Comparison of ENCODE assay signal across 8 cellular contexts in genomic region chr1:65174585-65174984, GRCh38. TPM values are rescaled to one million over a fixed set of nuclear protein-coding genes. Genes with fewer than 3 reads are reported as not detected.
DNase-seq lines count a peak whose midpoint lies in the region; ATAC-seq, FAIRE-seq and TF ChIP-seq lines count a peak whose summit lies in the region.

No MANE protein-coding gene starts in this region.

- no peaks in the 10 kb centered on the region for H3K4me1 Mint-ChIP-seq in activated T-cell treated with anti-CD3 and anti-CD28 coated beads, Interleukin-2, amount 50 U/mL, for 72 hours (ENCODE audit: low read depth)

- no peak for DNase-seq in A549 (ENCODE audit: low read depth in 1 of 2, low spot score in 1 of 2)
- DNase-seq in GM19239 (ENCODE audit: insufficient read length, low spot score), result peak; percentile 36
- DNase-seq in SK-N-SH, result no peak
- peak; percentile 61 for DNase-seq in left ventricle myocardium superior
- DNase-seq in ureter (ENCODE audit: low spot score), result peak; percentile 64
- DNase-seq in colonic mucosa, result no peak
- no peak for DNase-seq in activated T-cell treated with anti-CD3 and anti-CD28 coated beads, Interleukin-2, amount 50 U/mL, for 72 hours

- POLR2A ChIA-PET in A549 (lab: Yijun Ruan, JAX), result no interaction called here
- POLR2A ChIA-PET in SK-N-SH (lab: Yijun Ruan, JAX), result no interaction called here

- no peaks in the 10 kb centered on the region for H3K9me2 ChIP-seq in SK-N-SH

- FAIRE-seq in A549 (lab: Jason Lieb, UNC), result no peak
- peak; percentile 80 for FAIRE-seq in GM19239 (lab: Jason Lieb, UNC)

- no peaks in the 10 kb centered on the region for H3K9me3 ChIP-seq in A549
- H3K9me3 ChIP-seq in SK-N-SH, result no peaks in the 10 kb centered on the region
- no peaks in the 10 kb centered on the region for H3K9me3 ChIP-seq in colonic mucosa

- WGBS in A549 (ENCODE audit: missing lambda C conversion rate), result 65% methylated on average over 3 of the region's 3 CpGs
- WGBS in SK-N-SH (ENCODE audit: low lambda C conversion rate), result 35% methylated on average over 3 of the region's 3 CpGs

- no peaks in the 10 kb centered on the region for H3K36me3 Mint-ChIP-seq in activated T-cell treated with anti-CD3 and anti-CD28 coated beads, Interleukin-2, amount 50 U/mL, for 72 hours (ENCODE audit: insufficient read depth in 2 of 2)

- H3K4me3 ChIP-seq in A549 (no peak overlapping the region), SK-N-SH (ENCODE audit: low read depth in 2 of 2, low read length in 1 of 2) (no peak overlapping the region), colonic mucosa (no peak overlapping the region)

- H3K36me3 ChIP-seq in SK-N-SH (replicated peaks in 1 of 2; ENCODE audit: control insufficient read depth in 1 of 2, insufficient read depth in 2 of 2, low read length in 1 of 2) (no peaks in the 10 kb centered on the region), colonic mucosa (no peaks in the 10 kb centered on the region)

- no peaks in the 10 kb centered on the region for H3K9me3 Mint-ChIP-seq in activated T-cell treated with anti-CD3 and anti-CD28 coated beads, Interleukin-2, amount 50 U/mL, for 72 hours

- peaks cover 16% of the 10 kb centered on the region for H3K4me1 ChIP-seq in A549
- H3K4me1 ChIP-seq in SK-N-SH (ENCODE audit: control insufficient read depth in 1 of 2, insufficient read depth in 2 of 2, low read depth in 1 of 2, low read length in 1 of 2), result peaks cover 6 to 18% of the 10 kb centered on the region in 2 experiments; a peak in 2 of 4 replicates
- no peaks in the 10 kb centered on the region for H3K4me1 ChIP-seq in colonic mucosa

- H3K4me3 Mint-ChIP-seq in activated T-cell treated with anti-CD3 and anti-CD28 coated beads, Interleukin-2, amount 50 U/mL, for 72 hours, result no peak overlapping the region

- H3K27ac Mint-ChIP-seq in activated T-cell treated with anti-CD3 and anti-CD28 coated beads, Interleukin-2, amount 50 U/mL, for 72 hours, result no peak overlapping the region

- peaks cover 18% of the 10 kb centered on the region for H3F3A ChIP-seq in SK-N-SH (replicated peaks; ENCODE audit: insufficient read depth)

- H2AFZ ChIP-seq in SK-N-SH (ENCODE audit: low read depth), result no peak overlapping the region

- H3K9ac ChIP-seq in SK-N-SH, result no peak overlapping the region
- H3K9ac ChIP-seq in colonic mucosa (ENCODE audit: low read depth in 2 of 2, low read length in 2 of 2), result no peak overlapping the region

- TF ChIP-seq EP300 in A549 (IDR thresholded peaks at IDR 0.05) (no peak), SK-N-SH (IDR thresholded peaks at IDR 0.05; ENCODE audit: borderline replicate concordance in 1 of 2, low read depth in 1 of 2, low read length in 1 of 2) (no peak)

- H3K27ac ChIP-seq in A549 (no peak overlapping the region), SK-N-SH (ENCODE audit: low read depth in 2 of 2, low read length in 1 of 2) (peak overlapping the region in 1 of 2 experiments; percentile 24; a peak in 1 of 4 replicates), colonic mucosa (no peak overlapping the region)

- H3K27me3 ChIP-seq in SK-N-SH (ENCODE audit: insufficient read depth) (no peaks in the 10 kb centered on the region), colonic mucosa (no peaks in the 10 kb centered on the region)

- TF ChIP-seq CTCF in A549 (IDR thresholded peaks at IDR 0.05) (no peak), SK-N-SH (IDR thresholded peaks at IDR 0.05) (no peak), colonic mucosa (IDR thresholded peaks at IDR 0.05) (no peak)

- H3K4me2 ChIP-seq in A549 (peak overlapping the region; percentile 12; the same call in 2 of the 3 replicates), SK-N-SH (no peak overlapping the region)

- no peaks in the 10 kb centered on the region for H3K79me2 ChIP-seq in SK-N-SH (ENCODE audit: insufficient read depth)

- H4K20me1 ChIP-seq in SK-N-SH (ENCODE audit: insufficient read depth), result no peaks in the 10 kb centered on the region

- TF ChIP-seq RAD21 in A549 (conservative IDR thresholded peaks at IDR 0.05 in 1 of 2, IDR thresholded peaks at IDR 0.05 in 1 of 2) (no peak), SK-N-SH (IDR thresholded peaks at IDR 0.05; ENCODE audit: low read length) (no peak)

- no peak for TF ChIP-seq POLR2A in A549 (IDR thresholded peaks at IDR 0.05; ENCODE audit: low read length)

- CTCF ChIA-PET in A549 (lab: Yijun Ruan, JAX) (no interaction called here), SK-N-SH (lab: Yijun Ruan, JAX) (interaction anchor here (1.3 kb wide), 1 partner anchor 35 kb away, joined by 4 read pairs; no protein-coding TSS in a partner anchor)

- intact Hi-C loops in left ventricle myocardium superior (cut with micrococcal nuclease), result no loop called here
- intact Hi-C loops in colonic mucosa (cut with DNase I), result no loop called here

- ATAC-seq in A549 (no peak), HG03159 (IDR thresholded peaks at IDR 0.05; ENCODE audit: unreplicated experiment) (peak; percentile 90), left ventricle myocardium superior (peak; percentile 58)
- ATAC-seq in activated T-cell treated with anti-CD3 and anti-CD28 coated beads, Interleukin-2, amount 50 U/mL, for 72 hours (replicated peaks in 1 of 2), result no peak

- peaks cover 12% of the 10 kb centered on the region for H3K27me3 Mint-ChIP-seq in activated T-cell treated with anti-CD3 and anti-CD28 coated beads, Interleukin-2, amount 50 U/mL, for 72 hours (ENCODE audit: low read depth)

TF ChIP-seq in A549, 52 proteins besides CTCF, POLR2A, EP300 and RAD21:
- TF ChIP-seq TFCP2L1 (CRISPR knock-in tag; IDR thresholded peaks at IDR 0.05), result no peak
- no peak for TF ChIP-seq SMC3 (IDR thresholded peaks at IDR 0.05)
- TF ChIP-seq GATA3 (IDR thresholded peaks at IDR 0.05; ENCODE audit: borderline replicate concordance), result no peak
- TF ChIP-seq USF2 (IDR thresholded peaks at IDR 0.05), result no peak
- TF ChIP-seq RARB (CRISPR knock-in tag; IDR thresholded peaks at IDR 0.05), result no peak
TF ChIP-seq in A549: peak in this region for 0.

TF ChIP-seq in SK-N-SH, 30 proteins besides CTCF, POLR2A, EP300 and RAD21:
- TF ChIP-seq FOXM1 (IDR thresholded peaks at IDR 0.05; ENCODE audit: low read depth) (no peak), TEAD4 (IDR thresholded peaks at IDR 0.05; ENCODE audit: borderline replicate concordance, insufficient read depth) (0 out of 2 replicates have a peak, but pooled peaks have one; percentile 40), NFIC (IDR thresholded peaks at IDR 0.05; ENCODE audit: borderline replicate concordance) (peak; percentile 81), RXRA (IDR thresholded peaks at IDR 0.05; ENCODE audit: borderline replicate concordance, low read depth) (0 out of 2 replicates have a peak, but pooled peaks have one; percentile 46), IRF3 (IDR thresholded peaks at IDR 0.05; ENCODE audit: low read depth, low read length) (no peak), TCF12 (IDR thresholded peaks at IDR 0.05) (peak; percentile 50; the same call in 1 of the 2 replicates)

RNA-seq across cellular contexts. Expression of gene AK4, which starts 26.6 kb away (rescaled TPM):
- polyA plus RNA-seq in A549 (2011; rRNA removed) (25.9 and 32.6 TPM in 2 replicates), A549 (2017; fragmentation: RNase III; extraction: RNeasy Plus Mini Kit Qiagen cat#74134 plus additional on column Dnase treatment) (10.6 to 11.3 TPM (median 10.9 TPM) in 3 replicates), SK-N-SH (2012; rRNA removed) (6.4 and 8.8 TPM in 2 replicates)
- polyA plus RNA-seq in A549 (2012; cell fraction: cytosol; rRNA removed), result 5.4 and 9.0 TPM in 2 replicates
- 3.7 and 4.2 TPM in 2 replicates for polyA plus RNA-seq in A549 (2012; cell fraction: nucleus; rRNA removed)
- polyA minus RNA-seq in A549 (2011; rRNA and poly(A)+ RNA removed), result 15.5 and 17.1 TPM in 2 replicates
- polyA plus RNA-seq in SK-N-SH (2012; cell fraction: cytosol; rRNA removed), result 9.0 and 11.1 TPM in 2 replicates
- polyA plus RNA-seq in SK-N-SH (2012; cell fraction: nucleus; rRNA removed), result 1.8 and 4.7 TPM in 2 replicates
- total RNA-seq in left ventricle myocardium superior (163 TPM), ureter (51.9 TPM), colonic mucosa (100 to 1,000 TPM in 1 of 2 donors, 10 to 100 TPM in 1; 60.3 to 112 TPM)
- total RNA-seq in activated T-cell treated with anti-CD3 and anti-CD28 coated beads, Interleukin-2, amount 50 U/mL, for 72 hours, result 10 to 100 TPM; 14.9 to 21.9 TPM

Comparison
In these comparisons a context has a peak if more than half of its experiments do, and no peak if none do; other contexts are left out.
1. ATAC-seq: peak in HG03159 (single experiment) and left ventricle myocardium superior (single experiment); none in A549 (0 of 2) and activated T-cell treated with anti-CD3 and anti-CD28 coated beads, Interleukin-2, amount 50 U/mL, for 72 hours (0 of 2).
2. DNase-seq: peak in GM19239 (single experiment), left ventricle myocardium superior (single experiment) and ureter (single experiment); none in A549 (0 of 2), SK-N-SH (single experiment), colonic mucosa (single experiment) and activated T-cell treated with anti-CD3 and anti-CD28 coated beads, Interleukin-2, amount 50 U/mL, for 72 hours (0 of 2).